22 cellular contexts compared by ENCODE assay signal in genomic region chr14:41549821-41550597, GRCh38. TPM values are rescaled to one million over a fixed set of nuclear protein-coding genes. Genes with fewer than 3 reads are reported as not detected.
A peak's percentile ranks its signal among the peaks of the same experiment; 100 is the strongest.
DNase-seq lines count a peak whose midpoint lies in the region; ATAC-seq and TF ChIP-seq lines count a peak whose summit lies in the region.
"Had no signal": no experiment of that assay in that cellular context is flagged by ENCODE, and none has a peak within 500 bp of the region (broad histone marks: within the 10 kb centered on the region; RNA-seq: fewer than 3 reads in every experiment).

No MANE protein-coding gene starts in this region.

- H3K36me3 ChIP-seq in HCT116 (ENCODE audit: control insufficient read depth in 1 of 2, insufficient read depth in 2 of 2, low read length in 2 of 2) (no peaks in the 10 kb centered on the region), PC-9 (ENCODE audit: low read depth) (no peaks in the 10 kb centered on the region)
- H3K36me3 ChIP-seq: lower lobe of right lung, spleen, transverse colon had no signal

- no peak overlapping the region for H3K27ac Mint-ChIP-seq in stimulated activated naive B cell treated with anti-CD40 and anti-IgM and Interleukin-4, amounts not matched to agents 10 μg/mL and 1 μg/mL and 100 μg/mL, for 72 hours
- H3K27ac Mint-ChIP-seq: activated naive CD4-positive, alpha-beta T cell treated with anti-CD3 and anti-CD28 coated beads, Interleukin-2, amount 10 ng/mL, durations not matched to agents 7 days and 5 days; naive thymus-derived CD4-positive, alpha-beta T cell; progenitor cell of endocrine pancreas had no signal

- no peak for TF ChIP-seq CTCF in HCT116 (IDR thresholded peaks at IDR 0.05 in 2 of 3, conservative IDR thresholded peaks at IDR 0.05 in 1 of 3; ENCODE audit: borderline replicate concordance in 1 of 3, insufficient read depth in 1 of 3, low read depth in 2 of 3, low read length in 2 of 3)
- no peak for TF ChIP-seq CTCF in PC-9 (conservative IDR thresholded peaks at IDR 0.05)
- TF ChIP-seq CTCF in epithelial cell of proximal tubule (conservative IDR thresholded peaks at IDR 0.05; ENCODE audit: low read depth, low read length): no peak

- CTCF ChIA-PET in HCT116 (lab: Charles Lee): no interaction called here
- CTCF ChIA-PET in PC-9 (lab: Charles Lee): no interaction called here

- H3K36me3 Mint-ChIP-seq in stimulated activated naive B cell treated with anti-CD40 and anti-IgM and Interleukin-4, amounts not matched to agents 10 μg/mL and 1 μg/mL and 100 μg/mL, for 72 hours: no peaks in the 10 kb centered on the region
- H3K36me3 Mint-ChIP-seq: activated naive CD4-positive, alpha-beta T cell treated with anti-CD3 and anti-CD28 coated beads, Interleukin-2, amount 10 ng/mL, durations not matched to agents 7 days and 5 days; naive thymus-derived CD4-positive, alpha-beta T cell had no signal

- H3K9me3 ChIP-seq in HCT116 (ENCODE audit: control insufficient read depth in 1 of 2, insufficient read depth in 1 of 2, low read depth in 1 of 2, low read length in 2 of 2) (no peaks in the 10 kb centered on the region), PC-9 (ENCODE audit: insufficient read depth, low read depth) (no peaks in the 10 kb centered on the region)
- H3K9me3 ChIP-seq: lower lobe of right lung, spleen, transverse colon had no signal

- H3K27me3 ChIP-seq in HCT116 (ENCODE audit: insufficient read depth, low read length) (no peaks in the 10 kb centered on the region), PC-9 (ENCODE audit: insufficient read depth, low read depth) (no peaks in the 10 kb centered on the region)
- H3K27me3 ChIP-seq: spleen, transverse colon had no signal

- H3K4me2 ChIP-seq in HCT116 (ENCODE audit: low read length) (peak overlapping the region; percentile 41), PC-9 (no peak overlapping the region)

- H4K20me1 ChIP-seq in HCT116 (ENCODE audit: insufficient read depth) (no peaks in the 10 kb centered on the region), PC-9 (ENCODE audit: insufficient read depth) (no peaks in the 10 kb centered on the region)

- BruUV-seq in HCT116 (replicated peaks; lab: Mats Ljungman, UMichigan) (no TSS peak), PC-9 (replicated peaks; lab: Mats Ljungman, UMichigan) (no TSS peak)

- H3K27me3 Mint-ChIP-seq in stimulated activated naive B cell treated with anti-CD40 and anti-IgM and Interleukin-4, amounts not matched to agents 10 μg/mL and 1 μg/mL and 100 μg/mL, for 72 hours: no peaks in the 10 kb centered on the region
- H3K27me3 Mint-ChIP-seq: activated naive CD4-positive, alpha-beta T cell treated with anti-CD3 and anti-CD28 coated beads, Interleukin-2, amount 10 ng/mL, durations not matched to agents 7 days and 5 days; progenitor cell of endocrine pancreas had no signal

- TF ChIP-seq RAD21 in HCT116 (IDR thresholded peaks at IDR 0.05; ENCODE audit: low read depth): no peak

- H3K4me1 ChIP-seq in HCT116 (ENCODE audit: control insufficient read depth in 1 of 2, insufficient read depth in 2 of 2, low read length in 2 of 2) (peaks cover 7 to 14% of the 10 kb centered on the region in 2 experiments), PC-9 (replicated peaks; ENCODE audit: insufficient read depth) (peaks cover 11% of the 10 kb centered on the region)
- H3K4me1 ChIP-seq: lower lobe of right lung, spleen, transverse colon had no signal

- no peak overlapping the region for H2AFZ ChIP-seq in HCT116 (ENCODE audit: low read depth, low read length, poor library complexity, severe bottlenecking)
- no peak overlapping the region; the same call in 1 of the 2 replicates for H2AFZ ChIP-seq in PC-9

- TF ChIP-seq POLR2A in HCT116 (IDR thresholded peaks at IDR 0.05; ENCODE audit: borderline replicate concordance, extremely low read depth, insufficient read depth, insufficient read length): no peak

- DNase-seq in HCT116 (ENCODE audit: low read depth, low spot score) (no peak), PC-9 (no peak), epithelial cell of proximal tubule (ENCODE audit: low read depth) (peak; percentile 3), non-pigmented ciliary epithelial cell (ENCODE audit: low read depth) (peak; percentile 43), LoVo (ENCODE audit: low spot score) (no peak), sciatic nerve (ENCODE audit: low spot score) (no peak)
- no peak for DNase-seq in stimulated activated naive B cell treated with anti-CD40 and anti-IgM and Interleukin-4, amounts not matched to agents 10 μg/mL and 1 μg/mL and 100 μg/mL, for 72 hours
- DNase-seq: activated CD4-positive, alpha-beta T cell treated with anti-CD3 and anti-CD28 coated beads, Interleukin-2, amount 50 U/mL, for 1 hour; activated naive CD4-positive, alpha-beta T cell treated with anti-CD3 and anti-CD28 coated beads, Interleukin-2, amount 10 ng/mL, durations not matched to agents 7 days and 5 days; activated T-cell treated with anti-CD3 and anti-CD28 coated beads, Interleukin-2, amount 50 U/mL, for 1 hour; DMS 273 treated with DMSO at 0.1 percent for 48 hours; H7; lower lobe of right lung; naive thymus-derived CD4-positive, alpha-beta T cell; NCI-H1105 treated with DMSO at 0.1 percent for 48 hours; NCI-H82; spleen; transverse colon had no signal

- no peak overlapping the region for H3K4me3 Mint-ChIP-seq in stimulated activated naive B cell treated with anti-CD40 and anti-IgM and Interleukin-4, amounts not matched to agents 10 μg/mL and 1 μg/mL and 100 μg/mL, for 72 hours
- H3K4me3 Mint-ChIP-seq: activated naive CD4-positive, alpha-beta T cell treated with anti-CD3 and anti-CD28 coated beads, Interleukin-2, amount 10 ng/mL, durations not matched to agents 7 days and 5 days; naive thymus-derived CD4-positive, alpha-beta T cell had no signal

- H3K4me3 ChIP-seq in HCT116 (replicated peaks in 1 of 2; ENCODE audit: low read depth in 1 of 2, low read length in 2 of 2): no peak overlapping the region
- no peak overlapping the region for H3K4me3 ChIP-seq in PC-9
- H3K4me3 ChIP-seq in epithelial cell of proximal tubule (ENCODE audit: low read depth, low read length): no peak overlapping the region
- H3K4me3 ChIP-seq: lower lobe of right lung, spleen, transverse colon had no signal

- H3F3A ChIP-seq in PC-9 (ENCODE audit: insufficient read depth, low read depth): no peaks in the 10 kb centered on the region

- intact Hi-C loops in HCT116 (cut with micrococcal nuclease): no loop called here
- intact Hi-C loops in PC-9 (cut with micrococcal nuclease; ENCODE audit: unreplicated experiment): no loop called here
- intact Hi-C loops in sciatic nerve (cut with DNase I): no loop called here

- H3K9me2 ChIP-seq in HCT116 (ENCODE audit: insufficient read depth): no peaks in the 10 kb centered on the region
- H3K9me2 ChIP-seq in PC-9 (ENCODE audit: insufficient read depth): no peaks in the 10 kb centered on the region

- RAD21 ChIA-PET in HCT116 (lab: Charles Lee; ENCODE audit: low non-redundant PET in 1 of 2, low total read pairs in 2 of 2, uncharacterized antibody in 2 of 2, unreplicated experiment in 2 of 2): no interaction called here

- POLR2A ChIA-PET in HCT116 (lab: Charles Lee) (no interaction called here), PC-9 (lab: Charles Lee; ENCODE audit: unreplicated experiment) (no interaction called here)

- H3K79me2 ChIP-seq in HCT116 (ENCODE audit: insufficient read depth, low read length) (no peaks in the 10 kb centered on the region), PC-9 (ENCODE audit: low read depth) (no peaks in the 10 kb centered on the region)

- H3K9me3 Mint-ChIP-seq in stimulated activated naive B cell treated with anti-CD40 and anti-IgM and Interleukin-4, amounts not matched to agents 10 μg/mL and 1 μg/mL and 100 μg/mL, for 72 hours: no peaks in the 10 kb centered on the region
- H3K9me3 Mint-ChIP-seq: activated naive CD4-positive, alpha-beta T cell treated with anti-CD3 and anti-CD28 coated beads, Interleukin-2, amount 10 ng/mL, durations not matched to agents 7 days and 5 days had no signal

- 0 out of 2 replicates have a peak, but pooled peaks have one; percentile 30 for ATAC-seq in HCT116
- no peak for ATAC-seq in HG03196 (IDR thresholded peaks at IDR 0.05; ENCODE audit: unreplicated experiment)
- no peak for ATAC-seq in stimulated activated naive B cell treated with anti-CD40 and anti-IgM and Interleukin-4, amounts not matched to agents 10 μg/mL and 1 μg/mL and 100 μg/mL, for 72 hours (replicated peaks)
- no peak for ATAC-seq in sciatic nerve
- ATAC-seq: lower lobe of right lung; naive thymus-derived CD4-positive, alpha-beta T cell had no signal

- H3K27ac ChIP-seq in HCT116 (ENCODE audit: low read depth, low read length) (no peak overlapping the region), PC-9 (0 out of 2 replicates have a peak overlapping the region, but pooled peaks have one; percentile 41)
- H3K27ac ChIP-seq: C4-2B, HL-60, lower lobe of right lung, spleen, transverse colon had no signal

- no peak overlapping the region for H3K9ac ChIP-seq in HCT116 (ENCODE audit: low read length)

- no peaks in the 10 kb centered on the region for H3K4me1 Mint-ChIP-seq in stimulated activated naive B cell treated with anti-CD40 and anti-IgM and Interleukin-4, amounts not matched to agents 10 μg/mL and 1 μg/mL and 100 μg/mL, for 72 hours
- H3K4me1 Mint-ChIP-seq: activated naive CD4-positive, alpha-beta T cell treated with anti-CD3 and anti-CD28 coated beads, Interleukin-2, amount 10 ng/mL, durations not matched to agents 7 days and 5 days; naive thymus-derived CD4-positive, alpha-beta T cell had no signal

TF ChIP-seq in HCT116, 20 proteins besides CTCF, POLR2A, EP300 and RAD21:
- TF ChIP-seq EZH2 (IDR thresholded peaks at IDR 0.05): no peak
- 0 out of 2 replicates have a peak, but pooled peaks have one; percentile 34 for TF ChIP-seq JUND (IDR thresholded peaks at IDR 0.05)
- no peak for TF ChIP-seq ELF1 (IDR thresholded peaks at IDR 0.05; ENCODE audit: borderline replicate concordance, low read depth)
- no peak for TF ChIP-seq SRF (IDR thresholded peaks at IDR 0.05; ENCODE audit: low read depth)
- no peak for TF ChIP-seq EZH2phosphoT487 (IDR thresholded peaks at IDR 0.05; ENCODE audit: borderline replicate concordance)
- TF ChIP-seq YY1 (IDR thresholded peaks at IDR 0.05; ENCODE audit: extremely low read depth, insufficient replicate concordance, low read depth, low read length): no peak
- peak; percentile 53; the same call in 1 of the 2 replicates for TF ChIP-seq FOSL1 (IDR thresholded peaks at IDR 0.05; ENCODE audit: low read depth)
TF ChIP-seq in HCT116: peak in this region for 2.

RNA-seq across cellular contexts. Expression of gene LRFN5, which starts 56.7 kb away (rescaled TPM):
- total RNA-seq in HCT116 (2021; ENCODE audit: unreplicated experiment) (not detected), PC-9 (2021) (not detected in 2 replicates), epithelial cell of proximal tubule (1.3 and 1.4 TPM in 2 replicates), sciatic nerve (10.9 TPM)
- not detected in 2 replicates for polyA plus RNA-seq in HCT116 (2012)
- total RNA-seq: naive thymus-derived CD4-positive, alpha-beta T cell had no signal
- polyA plus RNA-seq: naive thymus-derived CD4-positive, alpha-beta T cell had no signal

Comparison
In these comparisons a context has a peak if more than half of its experiments do, and no peak if none do; other contexts are left out.
1. DNase-seq: peak in epithelial cell of proximal tubule (single experiment) and non-pigmented ciliary epithelial cell (single experiment); none in HCT116 (single experiment), PC-9 (0 of 2), stimulated activated naive B cell treated with anti-CD40 and anti-IgM and Interleukin-4, amounts not matched to agents 10 μg/mL and 1 μg/mL and 100 μg/mL, for 72 hours (single experiment), LoVo (single experiment) and sciatic nerve (single experiment).